ENCODE assay signal across 1 cellular context in the genomic region with DNA sequence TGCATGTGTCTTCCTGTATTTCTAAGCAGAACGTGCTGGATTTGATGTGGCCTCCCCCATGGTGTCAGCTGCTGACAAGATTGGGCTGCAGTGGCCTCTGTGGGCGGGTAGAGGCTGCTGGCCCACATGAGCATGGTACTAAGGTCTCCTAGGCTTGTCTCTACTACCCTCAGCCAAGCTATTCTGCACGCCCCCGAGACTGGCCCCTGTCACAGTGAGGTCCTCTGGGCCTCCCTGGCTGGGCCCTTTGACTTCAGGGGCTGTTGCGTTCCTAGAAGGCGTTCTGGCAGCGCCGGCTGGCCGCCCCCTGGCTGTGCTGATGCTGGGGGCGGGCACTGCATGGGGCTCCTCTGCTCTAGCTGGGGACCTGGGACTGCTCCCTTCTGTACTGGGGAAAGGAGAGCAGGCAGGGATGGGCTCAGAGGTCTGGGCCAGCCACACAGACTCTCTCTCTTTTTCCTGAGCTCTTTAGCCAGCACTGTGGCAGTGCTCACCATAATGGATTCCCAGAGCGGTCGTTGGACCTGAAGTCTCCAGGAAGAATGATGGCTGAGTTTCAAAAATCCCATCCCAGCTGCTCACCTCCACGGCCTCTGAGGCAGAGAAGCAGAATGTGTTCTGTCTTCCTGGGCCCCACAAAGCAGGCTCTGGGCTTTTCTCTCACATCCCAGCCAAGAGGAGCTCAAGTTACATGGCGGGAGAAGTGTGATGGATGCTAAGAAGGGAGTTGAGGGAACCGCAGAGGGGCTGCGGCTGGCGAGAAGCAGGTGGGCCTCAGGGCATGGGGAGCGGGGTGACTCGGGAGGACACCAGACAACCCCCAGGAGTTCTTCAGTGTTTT.
TF ChIP-seq lines count a peak whose summit lies in the region.

No MANE protein-coding gene starts in this region.

TF ChIP-seq in WTC11, 78 proteins besides CTCF, POLR2A, EP300 and RAD21 (continued from another document):
- TF ChIP-seq, protein P1, sequence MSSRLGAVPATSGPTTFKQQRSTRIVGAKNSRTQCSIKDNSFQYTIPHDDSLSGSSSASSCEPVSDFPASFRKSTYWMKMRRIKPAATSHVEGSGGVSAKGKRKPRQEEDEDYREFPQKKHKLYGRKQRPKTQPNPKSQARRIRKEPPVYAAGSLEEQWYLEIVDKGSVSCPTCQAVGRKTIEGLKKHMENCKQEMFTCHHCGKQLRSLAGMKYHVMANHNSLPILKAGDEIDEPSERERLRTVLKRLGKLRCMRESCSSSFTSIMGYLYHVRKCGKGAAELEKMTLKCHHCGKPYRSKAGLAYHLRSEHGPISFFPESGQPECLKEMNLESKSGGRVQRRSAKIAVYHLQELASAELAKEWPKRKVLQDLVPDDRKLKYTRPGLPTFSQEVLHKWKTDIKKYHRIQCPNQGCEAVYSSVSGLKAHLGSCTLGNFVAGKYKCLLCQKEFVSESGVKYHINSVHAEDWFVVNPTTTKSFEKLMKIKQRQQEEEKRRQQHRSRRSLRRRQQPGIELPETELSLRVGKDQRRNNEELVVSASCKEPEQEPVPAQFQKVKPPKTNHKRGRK (CRISPR knock-in tag; IDR thresholded peaks at IDR 0.05; ENCODE audit: borderline replicate concordance): no peak
- no peak for TF ChIP-seq RORB (CRISPR knock-in tag; IDR thresholded peaks at IDR 0.05)
- TF ChIP-seq ZNF121 (CRISPR knock-in tag; IDR thresholded peaks at IDR 0.05): no peak
- no peak for TF ChIP-seq ZNF263 (CRISPR knock-in tag; IDR thresholded peaks at IDR 0.05; ENCODE audit: low read depth)
- TF ChIP-seq FOXP4 (CRISPR knock-in tag; IDR thresholded peaks at IDR 0.05): no peak
- no peak for TF ChIP-seq SMAD4 (CRISPR knock-in tag; IDR thresholded peaks at IDR 0.05)
